In genomic region chr5:150521939-150522503, GRCh38 we compare ENCODE assay signal across 2 cellular contexts.
A peak's percentile ranks its signal among the peaks of the same experiment; 100 is the strongest.
TF ChIP-seq lines count a peak whose summit lies in the region.

No MANE protein-coding gene starts in this region.

TF ChIP-seq in HEK293, 187 proteins besides CTCF, POLR2A, EP300 and RAD21:
- TF ChIP-seq ATF2 (tag by site-specific recombination; IDR thresholded peaks at IDR 0.05; ENCODE audit: low read depth) = no peak
- TF ChIP-seq ZNF521 (tag by site-specific recombination; IDR thresholded peaks at IDR 0.05) = no peak
- no peak for TF ChIP-seq ZNF580 (tag by site-specific recombination; IDR thresholded peaks at IDR 0.05)
- TF ChIP-seq ZNF488 (tag by site-specific recombination; IDR thresholded peaks at IDR 0.05) = no peak
- no peak for TF ChIP-seq ZNF146 (tag by site-specific recombination; IDR thresholded peaks at IDR 0.05)
- TF ChIP-seq ZNF664 (tag by site-specific recombination; IDR thresholded peaks at IDR 0.05) = 0 out of 2 replicates have a peak, but pooled peaks have one; percentile 34
- TF ChIP-seq ZNF561 (tag by site-specific recombination; IDR thresholded peaks at IDR 0.05; ENCODE audit: borderline replicate concordance) = no peak
- no peak for TF ChIP-seq PRDM10 (tag by site-specific recombination; IDR thresholded peaks at IDR 0.05)
- TF ChIP-seq ZNF157 (tag by site-specific recombination; IDR thresholded peaks at IDR 0.05) = no peak

TF ChIP-seq in HepG2, 621 proteins besides CTCF, POLR2A, EP300 and RAD21 (continued from another document):
- TF ChIP-seq NFATC3 (CRISPR knock-in tag; IDR thresholded peaks at IDR 0.05) (0 out of 2 replicates have a peak, but pooled peaks have one; percentile 21), CHD4 (IDR thresholded peaks at IDR 0.05; ENCODE audit: borderline replicate concordance, low read length) (peak; percentile 100), ZMYM3 (CRISPR knock-in tag; IDR thresholded peaks at IDR 0.05) (peak; percentile 98)
